ENCODE assay signal across 8 cellular contexts in genomic region chr1:66380452-66381212, GRCh38.
DNase-seq lines count a peak whose midpoint lies in the region; ATAC-seq and TF ChIP-seq lines count a peak whose summit lies in the region.

No MANE protein-coding gene starts in this region.

- no peaks in the 10 kb centered on the region for H3K79me1 ChIP-seq in IMR-90 (ENCODE audit: low read depth in 1 of 2, low read length in 2 of 2)

- TF ChIP-seq POLR2A in IMR-90 (IDR thresholded peaks at IDR 0.05; ENCODE audit: low read depth, low read length) = no peak
- peak in 1 of 4 donors; percentile 11 for TF ChIP-seq POLR2A in esophagus squamous epithelium (IDR thresholded peaks at IDR 0.05)

- H3K27ac ChIP-seq in IMR-90 (ENCODE audit: insufficient read depth, low read length) = no peak overlapping the region
- no peak overlapping the region for H3K27ac ChIP-seq in esophagus squamous epithelium
- no peak overlapping the region for H3K27ac ChIP-seq in foreskin keratinocyte

- dilution Hi-C loops in IMR-90 (cut with HindIII; ENCODE audit: low sequenced_read_pairs, unreplicated experiment) = no loop called here

- no peaks in the 10 kb centered on the region for H3K36me3 ChIP-seq in IMR-90 (ENCODE audit: control insufficient read depth, insufficient read depth, low read length)
- no peaks in the 10 kb centered on the region for H3K36me3 ChIP-seq in esophagus squamous epithelium

- intact Hi-C loops in IMR-90 (cut with micrococcal nuclease) (no loop called here), esophagus squamous epithelium (cut with DNase I) (no loop called here)

- H3K27me3 ChIP-seq in IMR-90 (ENCODE audit: control insufficient read depth, insufficient read depth, low read length) (no peaks in the 10 kb centered on the region), esophagus squamous epithelium (no peaks in the 10 kb centered on the region), foreskin keratinocyte (no peaks in the 10 kb centered on the region)

- in situ Hi-C loops in IMR-90 (cut with MboI; ENCODE audit: low sequenced_read_pairs) = no loop called here

- H3K18ac ChIP-seq in IMR-90 (ENCODE audit: low read depth, low read length) = peak overlapping the region; percentile 33; the same call in 1 of the 2 replicates

- POLR2A ChIA-PET in IMR-90 (lab: Charles Lee; ENCODE audit: unreplicated experiment) = no interaction called here

- 0 out of 2 replicates have a peak, but pooled peaks cover 2% of the 10 kb centered on the region for H3K4me1 ChIP-seq in IMR-90 (ENCODE audit: control insufficient read depth, insufficient read depth, low read length)
- H3K4me1 ChIP-seq in esophagus squamous epithelium = peaks cover 0 to 1% (median 0%) of the 10 kb centered on the region in 3 donors
- no peaks in the 10 kb centered on the region for H3K4me1 ChIP-seq in foreskin keratinocyte

- TF ChIP-seq CTCF in IMR-90 (conservative IDR thresholded peaks at IDR 0.05; ENCODE audit: low read depth, low read length) = no peak
- no peak for TF ChIP-seq CTCF in esophagus squamous epithelium (IDR thresholded peaks at IDR 0.05)
- no peak for TF ChIP-seq CTCF in foreskin keratinocyte (conservative IDR thresholded peaks at IDR 0.05)

- WGBS in IMR-90 (ENCODE audit: extremely low coverage in 2 of 2, insufficient read length in 1 of 2), 2 experiments = 100% methylated on average over 1 of the region's 3 CpGs; no CpG with 5 or more reads in 1 of the 2 experiments
- 56 to 58% methylated on average over 3 of the region's 3 CpGs for WGBS in esophagus squamous epithelium, 2 donors

- no peak overlapping the region for H3K4me2 ChIP-seq in IMR-90 (ENCODE audit: low read depth, low read length)

- no peak for DNase-seq in IMR-90
- DNase-seq in esophagus squamous epithelium (lab: John Stamatoyannopoulos, UW) = peak; percentile 38
- DNase-seq in NCI-H187 (lab: John Stamatoyannopoulos, UW) = no peak
- DNase-seq in NCI-H446 (lab: John Stamatoyannopoulos, UW) = no peak
- no peak for DNase-seq in foreskin keratinocyte
- no peak for DNase-seq in activated CD8-positive, alpha-beta memory T cell treated with anti-CD3 and anti-CD28 coated beads, Interleukin-2, amount 50 U/mL, for 4 hours

- H3K4me3 ChIP-seq in IMR-90 (ENCODE audit: insufficient read depth, low read depth, low read length) = no peak overlapping the region
- H3K4me3 ChIP-seq in esophagus squamous epithelium = no peak overlapping the region

- CTCF ChIA-PET in IMR-90 (lab: Yijun Ruan, JAX) = interaction anchor here (0.6 to 1.2 kb wide), 2 partner anchors 9 to 831 kb away, joined by 3 read pairs; no protein-coding TSS in a partner anchor

- no peak overlapping the region for H4K5ac ChIP-seq in IMR-90 (ENCODE audit: low read depth, low read length)

- no peak overlapping the region for H2AK5ac ChIP-seq in IMR-90 (ENCODE audit: low read depth, low read length)

- no peak overlapping the region for H4K8ac ChIP-seq in IMR-90 (ENCODE audit: low read depth in 2 of 2, low read length in 2 of 2)

- no peak for TF ChIP-seq RAD21 in IMR-90 (IDR thresholded peaks at IDR 0.05; ENCODE audit: low read length)

- no peak overlapping the region for H2BK120ac ChIP-seq in IMR-90 (ENCODE audit: low read depth, low read length)

- H2BK20ac ChIP-seq in IMR-90 (ENCODE audit: low read depth, low read length) = no peak overlapping the region

- H3K9me3 ChIP-seq in IMR-90 (ENCODE audit: control insufficient read depth, insufficient read depth, low read length) (0 out of 2 replicates have a peak, but pooled peaks cover 2% of the 10 kb centered on the region), esophagus squamous epithelium (no peaks in the 10 kb centered on the region)

- no peak overlapping the region for H2AFZ ChIP-seq in IMR-90 (replicated peaks; ENCODE audit: low read length, poor library complexity)

- no TSS peak for BruUV-seq in IMR-90 (replicated peaks; lab: Mats Ljungman, UMichigan)

- H3K9me1 ChIP-seq in IMR-90 (ENCODE audit: insufficient read depth, low read length) = no peaks in the 10 kb centered on the region

- H3K56ac ChIP-seq in IMR-90 (ENCODE audit: extremely low read depth, insufficient read depth, low read length) = no peak overlapping the region

- no peak overlapping the region for H3K14ac ChIP-seq in IMR-90 (replicated peaks; ENCODE audit: low read depth, low read length)

- H2BK5ac ChIP-seq in IMR-90 (ENCODE audit: low read depth, low read length, poor library complexity, severe bottlenecking) = no peak overlapping the region

- H3K4ac ChIP-seq in IMR-90 (ENCODE audit: low read depth, low read length) = no peak overlapping the region

- no peak overlapping the region for H3K23ac ChIP-seq in IMR-90 (ENCODE audit: low read depth, low read length)

- H4K20me1 ChIP-seq in IMR-90 (ENCODE audit: insufficient read depth, low read length) = no peaks in the 10 kb centered on the region

- no peak overlapping the region for H2BK15ac ChIP-seq in IMR-90 (ENCODE audit: low read depth, low read length)

- peak; percentile 97 for ATAC-seq in GM18511 (IDR thresholded peaks at IDR 0.05; ENCODE audit: unreplicated experiment)
- peak; percentile 96 for ATAC-seq in GM21526 (IDR thresholded peaks at IDR 0.05; ENCODE audit: low FRiP score, unreplicated experiment)
- no peak for ATAC-seq in IMR-90 (ENCODE audit: low read depth)
- ATAC-seq in foreskin keratinocyte = no peak

- H4K91ac ChIP-seq in IMR-90 (ENCODE audit: insufficient read depth, low read depth, low read length) = no peak overlapping the region

- H2AK9ac ChIP-seq in IMR-90 (replicated peaks; ENCODE audit: low read depth, low read length, poor library complexity) = no peak overlapping the region

- H3K9ac ChIP-seq in IMR-90 (ENCODE audit: low read depth, low read length) = no peak overlapping the region

TF ChIP-seq in IMR-90, 13 proteins besides CTCF, POLR2A, EP300 and RAD21:
- TF ChIP-seq USF2 (IDR thresholded peaks at IDR 0.05; ENCODE audit: low read depth, low read length) (no peak), MAFK (IDR thresholded peaks at IDR 0.05; ENCODE audit: low read depth, low read length) (no peak), ELK1 (IDR thresholded peaks at IDR 0.05; ENCODE audit: borderline replicate concordance, low read depth, low read length) (no peak), MAZ (IDR thresholded peaks at IDR 0.05; ENCODE audit: borderline replicate concordance, low read depth, low read length) (no peak), CHD1 (IDR thresholded peaks at IDR 0.05; ENCODE audit: low read depth, low read length) (no peak), RCOR1 (IDR thresholded peaks at IDR 0.05; ENCODE audit: insufficient replicate concordance, low read length) (no peak), SMC3 (IDR thresholded peaks at IDR 0.05; ENCODE audit: low read depth, low read length) (no peak), CEBPB (IDR thresholded peaks at IDR 0.05; ENCODE audit: low read depth, low read length) (no peak), FOS (IDR thresholded peaks at IDR 0.05; ENCODE audit: low read depth, low read length) (no peak), NFE2L2 (IDR thresholded peaks at IDR 0.05; ENCODE audit: low read depth, low read length) (no peak), MXI1 (IDR thresholded peaks at IDR 0.05; ENCODE audit: borderline replicate concordance, low read depth, low read length) (no peak), BHLHE40 (IDR thresholded peaks at IDR 0.05; ENCODE audit: low read depth, low read length) (no peak), RFX5 (IDR thresholded peaks at IDR 0.05; ENCODE audit: low read depth, low read length) (no peak)

Comparison
In these comparisons a context has a peak if more than half of its experiments do, and no peak if none do; other contexts are left out.
1. ATAC-seq: peak in GM18511 (single experiment) and GM21526 (single experiment); none in IMR-90 (single experiment) and foreskin keratinocyte (single experiment).